1 cellular context compared by ENCODE assay signal in genomic region chr10:79148452-79149344, GRCh38.
TF ChIP-seq lines count a peak whose summit lies in the region.

No MANE protein-coding gene starts in this region.

TF ChIP-seq in GM23338, 12 proteins besides CTCF, POLR2A, EP300 and RAD21 (continued from another document):
- TF ChIP-seq ZNF462 (CRISPR knock-in tag; IDR thresholded peaks at IDR 0.05): no peak
- no peak for TF ChIP-seq ZNF114 (CRISPR knock-in tag; IDR thresholded peaks at IDR 0.05)
- TF ChIP-seq NANOG (IDR thresholded peaks at IDR 0.05; ENCODE audit: borderline replicate concordance): no peak
- TF ChIP-seq POLR2AphosphoS5 (IDR thresholded peaks at IDR 0.05; ENCODE audit: low read depth): no peak
